ENCODE assay signal across 1 cellular context in the genomic region with DNA sequence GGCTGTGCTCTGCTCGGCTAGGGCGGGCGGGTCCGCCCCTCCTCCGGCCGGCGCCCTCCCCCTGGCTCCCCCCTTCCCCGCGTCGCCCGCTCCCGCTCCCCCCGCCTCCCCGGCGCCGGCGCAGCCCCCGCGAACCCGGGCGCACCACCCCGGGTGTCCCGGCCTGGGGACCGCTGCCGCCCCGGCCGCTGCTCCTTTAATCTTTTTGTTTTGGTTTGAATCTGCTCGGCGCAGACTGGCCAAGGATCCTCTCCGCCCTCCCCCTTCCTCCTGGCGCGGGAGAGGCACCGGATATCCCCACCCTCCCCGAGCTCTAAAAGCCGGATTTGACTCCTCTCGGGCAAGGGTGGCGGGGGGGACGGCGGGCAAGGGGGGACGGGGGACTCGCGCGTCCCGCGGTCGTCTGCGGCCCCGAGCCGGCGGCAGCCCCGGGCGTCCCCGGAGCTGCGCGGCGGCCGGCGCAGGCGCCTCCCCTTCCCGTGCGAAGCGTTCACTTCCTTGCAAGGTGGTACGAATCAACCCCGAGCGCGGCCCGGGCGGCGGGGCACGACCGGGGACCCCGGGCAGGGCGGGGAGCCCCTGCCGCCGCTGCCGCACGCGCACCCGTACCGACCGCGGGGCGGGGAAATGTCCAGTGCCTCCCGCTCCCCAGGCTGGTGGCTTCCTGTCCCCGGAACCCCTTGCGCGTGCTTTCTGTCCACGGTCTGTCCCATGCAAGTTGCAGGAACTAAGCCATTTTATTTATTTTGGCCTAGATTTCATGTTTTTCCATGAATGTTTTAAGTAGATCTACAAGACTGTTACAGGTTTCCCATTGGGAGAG.
TF ChIP-seq lines count a peak whose summit lies in the region.

A gene with protein sequence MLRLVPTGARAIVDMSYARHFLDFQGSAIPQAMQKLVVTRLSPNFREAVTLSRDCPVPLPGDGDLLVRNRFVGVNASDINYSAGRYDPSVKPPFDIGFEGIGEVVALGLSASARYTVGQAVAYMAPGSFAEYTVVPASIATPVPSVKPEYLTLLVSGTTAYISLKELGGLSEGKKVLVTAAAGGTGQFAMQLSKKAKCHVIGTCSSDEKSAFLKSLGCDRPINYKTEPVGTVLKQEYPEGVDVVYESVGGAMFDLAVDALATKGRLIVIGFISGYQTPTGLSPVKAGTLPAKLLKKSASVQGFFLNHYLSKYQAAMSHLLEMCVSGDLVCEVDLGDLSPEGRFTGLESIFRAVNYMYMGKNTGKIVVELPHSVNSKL (minus strand): TSS at position 11 of the 823 bp plus-strand sequence. CDS start 81 bp downstream, outside the sequence.

TF ChIP-seq in HepG2, 621 proteins besides CTCF, POLR2A, EP300 and RAD21 (continued from another document):
- TF ChIP-seq, protein P1, sequence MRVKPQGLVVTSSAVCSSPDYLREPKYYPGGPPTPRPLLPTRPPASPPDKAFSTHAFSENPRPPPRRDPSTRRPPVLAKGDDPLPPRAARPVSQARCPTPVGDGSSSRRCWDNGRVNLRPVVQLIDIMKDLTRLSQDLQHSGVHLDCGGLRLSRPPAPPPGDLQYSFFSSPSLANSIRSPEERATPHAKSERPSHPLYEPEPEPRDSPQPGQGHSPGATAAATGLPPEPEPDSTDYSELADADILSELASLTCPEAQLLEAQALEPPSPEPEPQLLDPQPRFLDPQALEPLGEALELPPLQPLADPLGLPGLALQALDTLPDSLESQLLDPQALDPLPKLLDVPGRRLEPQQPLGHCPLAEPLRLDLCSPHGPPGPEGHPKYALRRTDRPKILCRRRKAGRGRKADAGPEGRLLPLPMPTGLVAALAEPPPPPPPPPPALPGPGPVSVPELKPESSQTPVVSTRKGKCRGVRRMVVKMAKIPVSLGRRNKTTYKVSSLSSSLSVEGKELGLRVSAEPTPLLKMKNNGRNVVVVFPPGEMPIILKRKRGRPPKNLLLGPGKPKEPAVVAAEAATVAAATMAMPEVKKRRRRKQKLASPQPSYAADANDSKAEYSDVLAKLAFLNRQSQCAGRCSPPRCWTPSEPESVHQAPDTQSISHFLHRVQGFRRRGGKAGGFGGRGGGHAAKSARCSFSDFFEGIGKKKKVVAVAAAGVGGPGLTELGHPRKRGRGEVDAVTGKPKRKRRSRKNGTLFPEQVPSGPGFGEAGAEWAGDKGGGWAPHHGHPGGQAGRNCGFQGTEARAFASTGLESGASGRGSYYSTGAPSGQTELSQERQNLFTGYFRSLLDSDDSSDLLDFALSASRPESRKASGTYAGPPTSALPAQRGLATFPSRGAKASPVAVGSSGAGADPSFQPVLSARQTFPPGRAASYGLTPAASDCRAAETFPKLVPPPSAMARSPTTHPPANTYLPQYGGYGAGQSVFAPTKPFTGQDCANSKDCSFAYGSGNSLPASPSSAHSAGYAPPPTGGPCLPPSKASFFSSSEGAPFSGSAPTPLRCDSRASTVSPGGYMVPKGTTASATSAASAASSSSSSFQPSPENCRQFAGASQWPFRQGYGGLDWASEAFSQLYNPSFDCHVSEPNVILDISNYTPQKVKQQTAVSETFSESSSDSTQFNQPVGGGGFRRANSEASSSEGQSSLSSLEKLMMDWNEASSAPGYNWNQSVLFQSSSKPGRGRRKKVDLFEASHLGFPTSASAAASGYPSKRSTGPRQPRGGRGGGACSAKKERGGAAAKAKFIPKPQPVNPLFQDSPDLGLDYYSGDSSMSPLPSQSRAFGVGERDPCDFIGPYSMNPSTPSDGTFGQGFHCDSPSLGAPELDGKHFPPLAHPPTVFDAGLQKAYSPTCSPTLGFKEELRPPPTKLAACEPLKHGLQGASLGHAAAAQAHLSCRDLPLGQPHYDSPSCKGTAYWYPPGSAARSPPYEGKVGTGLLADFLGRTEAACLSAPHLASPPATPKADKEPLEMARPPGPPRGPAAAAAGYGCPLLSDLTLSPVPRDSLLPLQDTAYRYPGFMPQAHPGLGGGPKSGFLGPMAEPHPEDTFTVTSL (CRISPR knock-in tag; IDR thresholded peaks at IDR 0.05; ENCODE audit: borderline replicate concordance) = 0 out of 2 replicates have a peak, but pooled peaks have one; percentile 17
- TF ChIP-seq MAF1 (CRISPR knock-in tag; IDR thresholded peaks at IDR 0.05; ENCODE audit: borderline replicate concordance) (no peak), KDM5A (IDR thresholded peaks at IDR 0.05; ENCODE audit: borderline replicate concordance, low read length) (no peak), CCDC6 (CRISPR knock-in tag; IDR thresholded peaks at IDR 0.05) (peak; percentile 75; the same call in 1 of the 2 replicates), RARG (CRISPR knock-in tag; IDR thresholded peaks at IDR 0.05; ENCODE audit: low read depth) (no peak), RAD51 (IDR thresholded peaks at IDR 0.05; ENCODE audit: borderline replicate concordance) (no peak), KLF9 (CRISPR knock-in tag; IDR thresholded peaks at IDR 0.05; ENCODE audit: low read depth) (no peak), TAF15 (IDR thresholded peaks at IDR 0.05; ENCODE audit: low read depth, low read length, poor library complexity, severe bottlenecking) (no peak), FOXJ3 (CRISPR knock-in tag; IDR thresholded peaks at IDR 0.05; ENCODE audit: borderline replicate concordance) (no peak), NFE2L2 (IDR thresholded peaks at IDR 0.05; ENCODE audit: low read length) (no peak)
